34 cellular contexts compared by ENCODE assay signal in the genomic region with DNA sequence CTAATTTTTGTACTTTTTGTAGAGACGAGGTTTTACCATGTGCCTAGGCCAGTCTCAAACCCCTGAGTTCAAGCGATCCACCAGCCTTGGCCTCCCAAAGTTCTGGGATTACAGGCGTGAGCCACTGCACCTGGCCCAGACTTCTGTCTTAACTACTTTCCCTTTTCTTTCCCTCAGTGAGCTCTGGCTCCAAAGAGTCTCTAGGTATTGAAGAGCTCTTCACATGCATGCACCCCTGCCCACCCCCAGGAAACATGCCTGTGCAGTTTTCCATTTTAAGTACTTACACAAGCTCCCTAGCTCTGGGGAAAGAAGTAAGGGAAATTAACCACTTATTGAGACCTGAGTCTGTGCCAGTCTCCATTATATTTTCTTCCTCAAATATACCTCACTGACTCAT. TPM values are rescaled to one million over a fixed set of nuclear protein-coding genes. Genes with fewer than 3 reads are reported as not detected.
"Had no signal": no experiment of that assay in that cellular context is flagged by ENCODE, and none has a peak within 500 bp of the region (broad histone marks: within the 10 kb centered on the region; RNA-seq: fewer than 3 reads in every experiment).

No MANE protein-coding gene starts in this region.

- H3K4me3 Mint-ChIP-seq: activated CD4-positive, alpha-beta memory T cell treated with anti-CD3 and anti-CD28 coated beads, Interleukin-2, amount 10 ng/mL, durations not matched to agents 7 days and 5 days; activated CD8-positive, alpha-beta memory T cell treated with anti-CD3 and anti-CD28 coated beads, Interleukin-2, amount 10 ng/mL, durations not matched to agents 7 days and 5 days; activated naive CD4-positive, alpha-beta T cell treated with anti-CD3 and anti-CD28 coated beads, Interleukin-2, amount 10 ng/mL, durations not matched to agents 7 days and 5 days; activated naive CD8-positive, alpha-beta T cell; activated naive CD8-positive, alpha-beta T cell treated with anti-CD3 and anti-CD28 coated beads, Interleukin-2, amount 50 U/mL, for 24 hours; activated T-cell treated with anti-CD3 and anti-CD28 coated beads, Interleukin-2, amount 50 U/mL, for 72 hours; activated T-helper 17 cell treated with anti-CD3 and anti-CD28 coated beads, Interleukin-2, amount 50 U/mL, for 72 hours had no signal

- H3K9me3 ChIP-seq: SJCRH30 had no signal

- H3K9me3 Mint-ChIP-seq: activated CD4-positive, alpha-beta memory T cell treated with anti-CD3 and anti-CD28 coated beads, Interleukin-2, amount 10 ng/mL, durations not matched to agents 7 days and 5 days; activated naive CD4-positive, alpha-beta T cell treated with anti-CD3 and anti-CD28 coated beads, Interleukin-2, amount 10 ng/mL, durations not matched to agents 7 days and 5 days; activated naive CD8-positive, alpha-beta T cell treated with anti-CD3 and anti-CD28 coated beads, Interleukin-2, amount 50 U/mL, for 24 hours; activated T-cell treated with anti-CD3 and anti-CD28 coated beads, Interleukin-2, amount 50 U/mL, for 72 hours; activated T-helper 17 cell treated with anti-CD3 and anti-CD28 coated beads, Interleukin-2, amount 50 U/mL, for 72 hours had no signal

- ATAC-seq: activated CD8-positive, alpha-beta memory T cell treated with anti-CD3 and anti-CD28 coated beads, Interleukin-2, amount 10 ng/mL, durations not matched to agents 7 days and 5 days; activated naive CD8-positive, alpha-beta T cell treated with anti-CD3 and anti-CD28 coated beads, Interleukin-2, amount 50 U/mL, for 24 hours; activated T-cell treated with anti-CD3 and anti-CD28 coated beads, Interleukin-2, amount 50 U/mL, for 72 hours; activated T-helper 17 cell treated with anti-CD3 and anti-CD28 coated beads, Interleukin-2, amount 50 U/mL, for 72 hours; Panc1 had no signal

- H3K4me3 ChIP-seq: SJCRH30, SK-N-MC had no signal

- H3K36me3 Mint-ChIP-seq: activated CD8-positive, alpha-beta memory T cell treated with anti-CD3 and anti-CD28 coated beads, Interleukin-2, amount 10 ng/mL, durations not matched to agents 7 days and 5 days; activated naive CD4-positive, alpha-beta T cell treated with anti-CD3 and anti-CD28 coated beads, Interleukin-2, amount 10 ng/mL, durations not matched to agents 7 days and 5 days; activated naive CD8-positive, alpha-beta T cell had no signal

- H3K36me3 ChIP-seq: brain microvascular endothelial cell, SJCRH30, WERI-Rb-1 had no signal

- H3K27ac Mint-ChIP-seq: activated CD4-positive, alpha-beta memory T cell treated with anti-CD3 and anti-CD28 coated beads, Interleukin-2, amount 10 ng/mL, durations not matched to agents 7 days and 5 days; activated CD8-positive, alpha-beta memory T cell treated with anti-CD3 and anti-CD28 coated beads, Interleukin-2, amount 10 ng/mL, durations not matched to agents 7 days and 5 days; activated naive CD4-positive, alpha-beta T cell treated with anti-CD3 and anti-CD28 coated beads, Interleukin-2, amount 10 ng/mL, durations not matched to agents 7 days and 5 days; activated naive CD8-positive, alpha-beta T cell; activated naive CD8-positive, alpha-beta T cell treated with anti-CD3 and anti-CD28 coated beads, Interleukin-2, amount 50 U/mL, for 24 hours; activated T-cell treated with anti-CD3 and anti-CD28 coated beads, Interleukin-2, amount 50 U/mL, for 72 hours; activated T-helper 17 cell treated with anti-CD3 and anti-CD28 coated beads, Interleukin-2, amount 50 U/mL, for 72 hours had no signal

- H3K27ac ChIP-seq: brain microvascular endothelial cell, SJCRH30, SK-N-MC, WERI-Rb-1 had no signal

- H3K27me3 Mint-ChIP-seq: activated CD4-positive, alpha-beta memory T cell treated with anti-CD3 and anti-CD28 coated beads, Interleukin-2, amount 10 ng/mL, durations not matched to agents 7 days and 5 days; activated CD8-positive, alpha-beta memory T cell treated with anti-CD3 and anti-CD28 coated beads, Interleukin-2, amount 10 ng/mL, durations not matched to agents 7 days and 5 days; activated naive CD8-positive, alpha-beta T cell treated with anti-CD3 and anti-CD28 coated beads, Interleukin-2, amount 50 U/mL, for 24 hours; activated T-helper 17 cell treated with anti-CD3 and anti-CD28 coated beads, Interleukin-2, amount 50 U/mL, for 72 hours had no signal

- H3K27me3 ChIP-seq: brain microvascular endothelial cell, SJCRH30 had no signal

- DNase-seq: activated CD4-positive, alpha-beta memory T cell treated with anti-CD3 and anti-CD28 coated beads, Interleukin-2, amount 10 ng/mL, durations not matched to agents 7 days and 5 days; activated CD4-positive, alpha-beta T cell treated with anti-CD3 and anti-CD28 coated beads for 1 hour; activated CD4-positive, alpha-beta T cell treated with anti-CD3 and anti-CD28 coated beads for 48 hours; activated CD4-positive, CD25-positive, alpha-beta regulatory T cell; activated CD8-positive, alpha-beta memory T cell treated with anti-CD3 and anti-CD28 coated beads for 24 hours; activated CD8-positive, alpha-beta memory T cell treated with anti-CD3 and anti-CD28 coated beads, Interleukin-2, amount 10 ng/mL, durations not matched to agents 7 days and 5 days; activated CD8-positive, alpha-beta memory T cell treated with anti-CD3 and anti-CD28 coated beads, Interleukin-2, amount 50 U/mL, for 48 hours; activated gamma-delta T cell treated with Interleukin-2 at 50 U/mL for 16 hours; activated naive CD4-positive, alpha-beta T cell treated with anti-CD3 and anti-CD28 coated beads, Interleukin-2, amount 10 ng/mL, durations not matched to agents 7 days and 5 days; activated naive CD8-positive, alpha-beta T cell treated with anti-CD3 and anti-CD28 coated beads, Interleukin-2, amount 50 U/mL, for 24 hours; activated T-cell treated with anti-CD3 and anti-CD28 coated beads, Interleukin-2, amount 50 U/mL, for 72 hours; aorta; brain microvascular endothelial cell; central memory CD4-positive, alpha-beta T cell; NCI-H1092 treated with DMSO at 0.1 percent for 48 hours; NCI-H1417; NCI-H146; NCI-H187; NCI-H2029 treated with DMSO at 0.1 percent for 48 hours; NCI-H345; NCI-H524 treated with DMSO at 0.1 percent for 48 hours; SHP77; SJCRH30; T1000; WERI-Rb-1 had no signal

RNA-seq across cellular contexts. Expression of gene MYOZ1, which starts 2.0 kb away (rescaled TPM):
- total RNA-seq: activated CD4-positive, alpha-beta memory T cell treated with anti-CD3 and anti-CD28 coated beads, Interleukin-2, amount 10 ng/mL, durations not matched to agents 7 days and 5 days; activated CD8-positive, alpha-beta memory T cell treated with anti-CD3 and anti-CD28 coated beads, Interleukin-2, amount 10 ng/mL, durations not matched to agents 7 days and 5 days; activated T-cell treated with anti-CD3 and anti-CD28 coated beads, Interleukin-2, amount 50 U/mL, for 72 hours; activated T-helper 17 cell treated with anti-CD3 and anti-CD28 coated beads, Interleukin-2, amount 50 U/mL, for 72 hours; NCI-H460; RPMI7951; T-helper 1 cell treated with Interleukin-12 subunit alpha and Interleukin-12 subunit beta and Interleukin-4 antibody, amounts not matched to agents 30 ng/mL and 1 ng/mL, for 36 hours; T-helper 2 cell treated with Interferon-gamma antibody and Interleukin-4, amounts not matched to agents 100 ng/mL and 5 ng/mL, for 36 hours had no signal

RNA-seq across cellular contexts. Expression of gene SYNPO2L, which starts 16.5 kb away (rescaled TPM):
- total RNA-seq: activated CD4-positive, alpha-beta memory T cell treated with anti-CD3 and anti-CD28 coated beads, Interleukin-2, amount 10 ng/mL, durations not matched to agents 7 days and 5 days; activated T-cell treated with anti-CD3 and anti-CD28 coated beads, Interleukin-2, amount 50 U/mL, for 72 hours; activated T-helper 17 cell treated with anti-CD3 and anti-CD28 coated beads, Interleukin-2, amount 50 U/mL, for 72 hours; M059J; NCI-H460; RPMI7951 had no signal

RNA-seq across cellular contexts. Expression of gene AGAP5, which starts 58.6 kb away (rescaled TPM):
- total RNA-seq: RPMI7951 had no signal
